Comparison of ENCODE assay signal across 20 cellular contexts in genomic region chr21:34306246-34306645, GRCh38. TPM values are rescaled to one million over a fixed set of nuclear protein-coding genes. Genes with fewer than 3 reads are reported as not detected.
DNase-seq lines count a peak whose midpoint lies in the region; ATAC-seq and TF ChIP-seq lines count a peak whose summit lies in the region.
"Had no signal": no experiment of that assay in that cellular context is flagged by ENCODE, and none has a peak within 500 bp of the region (broad histone marks: within the 10 kb centered on the region; RNA-seq: fewer than 3 reads in every experiment).

No MANE protein-coding gene starts in this region.

- H3K27ac ChIP-seq in right atrium auricular region (peak overlapping the region in 1 of 2 donors; percentile 70), coronary artery (peak overlapping the region; percentile 52 to 85), transverse colon (peak overlapping the region in 1 of 4 donors; percentile 10)
- H3K27ac ChIP-seq: 22Rv1, BLaER1, SK-N-MC had no signal

- TF ChIP-seq EP300 in transverse colon (IDR thresholded peaks at IDR 0.05; ENCODE audit: low read depth) = no peak

- 74 to 83% methylated on average over 4 to 7 of the region's 7 CpGs for WGBS in transverse colon (ENCODE audit: low coverage in 1 of 2), 2 donors

- TF ChIP-seq CTCF in right atrium auricular region (IDR thresholded peaks at IDR 0.05) (no peak), coronary artery (IDR thresholded peaks at IDR 0.05) (no peak), transverse colon (IDR thresholded peaks at IDR 0.05) (no peak)

- DNase-seq in Right ventricle myocardium inferior (ENCODE audit: missing footprints) (no peak), right atrium auricular region (ENCODE audit: low spot score) (no peak), coronary artery (ENCODE audit: low spot score) (no peak), myocyte (ENCODE audit: low read depth) (peak; percentile 20), hepatic stellate cell (ENCODE audit: low spot score) (no peak), GF-D8 (lab: John Stamatoyannopoulos, UW) (no peak), transverse colon (no peak), COLO829 (ENCODE audit: low spot score) (no peak)
- DNase-seq: CD4-positive, alpha-beta memory T cell; KBM-7; NCI-H1694 treated with DMSO at 0.1 percent for 48 hours; NCI-H2107; NCI-H510A; NCI-H774; SHP77 had no signal

- no peak overlapping the region for H3K4me3 ChIP-seq in right atrium auricular region
- no peak overlapping the region for H3K4me3 ChIP-seq in coronary artery
- H3K4me3 ChIP-seq in transverse colon = no peak overlapping the region
- H3K4me3 ChIP-seq: BLaER1, SK-N-MC had no signal

- in situ Hi-C loops in transverse colon (cut with MboI; ENCODE audit: low pct_ligation_motif_present in 1 of 4, low pct_unique_long_range_greater_than_20kb in 1 of 4, low sequenced_read_pairs in 3 of 4) = no loop called here

- no peak for TF ChIP-seq POLR2A in transverse colon (IDR thresholded peaks at IDR 0.05)

- peak; percentile 21 for ATAC-seq in Right ventricle myocardium inferior

- H3K36me3 ChIP-seq in right atrium auricular region (no peaks in the 10 kb centered on the region), transverse colon (no peaks in the 10 kb centered on the region)
- H3K36me3 ChIP-seq: BLaER1 had no signal

- H3K27me3 ChIP-seq in right atrium auricular region = no peaks in the 10 kb centered on the region
- H3K27me3 ChIP-seq in transverse colon = no peaks in the 10 kb centered on the region
- H3K27me3 ChIP-seq: BLaER1 had no signal

- H3K9me3 ChIP-seq in right atrium auricular region (no peaks in the 10 kb centered on the region), transverse colon (no peaks in the 10 kb centered on the region)
- H3K9me3 ChIP-seq: BLaER1 had no signal

- H3K4me1 ChIP-seq in right atrium auricular region (peaks cover 0 to 14% of the 10 kb centered on the region in 2 donors), transverse colon (no peaks in the 10 kb centered on the region)
- H3K4me1 ChIP-seq: BLaER1 had no signal

- intact Hi-C loops in Right ventricle myocardium inferior (cut with DNase I) = no loop called here
- intact Hi-C loops in transverse colon (cut with DNase I; ENCODE audit: low total_unique reads) = no loop called here

RNA-seq across cellular contexts. Expression of gene KCNE2, which starts 57.6 kb away (rescaled TPM):
- total RNA-seq in Right ventricle myocardium inferior = not detected
- total RNA-seq in right atrium auricular region = not detected
- 0.47 TPM in 1 of 2 replicates, not detected in the other for total RNA-seq in myocyte
- polyA plus RNA-seq in myocyte (2012) = 0.45 TPM
- total RNA-seq in transverse colon = not detected
- total RNA-seq: CD4-positive, alpha-beta memory T cell; OCI-LY7 had no signal
- polyA plus RNA-seq: AG04450 had no signal
